ENCODE assay signal across 24 cellular contexts in the genomic region with DNA sequence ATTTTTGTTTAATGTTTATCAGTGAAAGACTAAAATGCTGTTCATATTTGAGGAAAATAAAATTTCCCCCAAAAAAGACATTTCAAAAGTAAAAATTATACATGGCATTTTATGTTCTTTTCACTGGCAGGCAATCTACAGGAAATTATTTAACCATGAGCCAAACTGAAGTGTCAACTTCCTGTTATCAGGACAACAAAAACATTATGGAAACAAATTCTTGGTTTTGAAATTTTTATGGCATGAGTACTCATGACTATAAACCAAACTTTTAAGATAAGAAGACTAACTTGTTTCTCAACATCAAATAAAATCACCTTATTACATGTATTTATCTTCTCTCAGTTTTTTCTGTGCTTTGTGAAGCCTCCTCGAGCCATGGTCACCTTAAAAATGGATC.
DNase-seq lines count a peak whose midpoint lies in the region; ATAC-seq, FAIRE-seq and TF ChIP-seq lines count a peak whose summit lies in the region.
"Had no signal": no experiment of that assay in that cellular context is flagged by ENCODE, and none has a peak within 500 bp of the region (broad histone marks: within the 10 kb centered on the region; RNA-seq: fewer than 3 reads in every experiment).

No MANE protein-coding gene starts in this region.

- H3K4me2 ChIP-seq in skeletal muscle satellite cell (ENCODE audit: low read length) = peak overlapping the region; percentile 13
- H3K4me2 ChIP-seq: GM23338 had no signal

- no peak overlapping the region for H3K27ac Mint-ChIP-seq in HFFc6
- no peak overlapping the region for H3K27ac Mint-ChIP-seq in T-helper 2 cell treated with Interferon-gamma antibody and Interleukin-4, amounts not matched to agents 5 μg/mL and 100 μg/mL, for 36 hours
- H3K27ac Mint-ChIP-seq: activated CD8-positive, alpha-beta T cell treated with anti-CD3 and anti-CD28 coated beads for 36 hours; activated naive CD4-positive, alpha-beta T cell treated with anti-CD3 and anti-CD28 coated beads, Interleukin-2, amount 50 U/mL, for 72 hours; GM23338; T-helper 1 cell treated with Interleukin-12 subunit alpha and Interleukin-12 subunit beta and Interleukin-4 antibody, amounts not matched to agents 30 μg/mL and 1 μg/mL, for 36 hours had no signal

- TF ChIP-seq POLR2A in uterus (IDR thresholded peaks at IDR 0.05) = no peak

- TF ChIP-seq CTCF in HFFc6 (IDR thresholded peaks at IDR 0.05) = no peak
- TF ChIP-seq CTCF in fibroblast of mammary gland (conservative IDR thresholded peaks at IDR 0.05; ENCODE audit: control insufficient read depth, insufficient read depth, low read depth, low read length) = no peak
- TF ChIP-seq CTCF in uterus (IDR thresholded peaks at IDR 0.05) = no peak

- H3K9ac ChIP-seq in skeletal muscle satellite cell (ENCODE audit: low read depth, low read length) = no peak overlapping the region

- H3K9me3 ChIP-seq in skeletal muscle satellite cell (replicated peaks; ENCODE audit: low read length) = no peaks in the 10 kb centered on the region
- no peaks in the 10 kb centered on the region for H3K9me3 ChIP-seq in small intestine (ENCODE audit: control insufficient read depth, low read depth)
- peaks cover 0 to 6% of the 10 kb centered on the region in 2 donors for H3K9me3 ChIP-seq in uterus
- H3K9me3 ChIP-seq: thyroid gland had no signal

- peaks cover 33% of the 10 kb centered on the region for H3K4me1 ChIP-seq in skeletal muscle satellite cell (ENCODE audit: control insufficient read depth, insufficient read depth, low read length)
- no peaks in the 10 kb centered on the region for H3K4me1 ChIP-seq in small intestine (ENCODE audit: control insufficient read depth in 2 of 2, insufficient read depth in 1 of 2, low read depth in 1 of 2, low read length in 1 of 2)
- H3K4me1 ChIP-seq in uterus = no peaks in the 10 kb centered on the region
- H3K4me1 ChIP-seq: thyroid gland had no signal

- no peak overlapping the region for H3K4me3 Mint-ChIP-seq in HFFc6
- no peak overlapping the region for H3K4me3 Mint-ChIP-seq in T-helper 2 cell treated with Interferon-gamma antibody and Interleukin-4, amounts not matched to agents 5 μg/mL and 100 μg/mL, for 36 hours
- H3K4me3 Mint-ChIP-seq: activated CD8-positive, alpha-beta T cell treated with anti-CD3 and anti-CD28 coated beads for 36 hours; activated T-cell treated with anti-CD3 and anti-CD28 coated beads, Interleukin-2, amount 50 U/mL, for 4 hours; GM23338; T-helper 1 cell treated with Interleukin-12 subunit alpha and Interleukin-12 subunit beta and Interleukin-4 antibody, amounts not matched to agents 30 μg/mL and 1 μg/mL, for 36 hours had no signal

- H3K36me3 Mint-ChIP-seq in HFFc6 (ENCODE audit: low read depth) = peaks cover 28% of the 10 kb centered on the region
- no peaks in the 10 kb centered on the region for H3K36me3 Mint-ChIP-seq in T-helper 2 cell treated with Interferon-gamma antibody and Interleukin-4, amounts not matched to agents 5 μg/mL and 100 μg/mL, for 36 hours (ENCODE audit: low read depth)

- peaks cover 14% of the 10 kb centered on the region for H3K9me3 Mint-ChIP-seq in HFFc6
- H3K9me3 Mint-ChIP-seq in T-helper 2 cell treated with Interferon-gamma antibody and Interleukin-4, amounts not matched to agents 5 μg/mL and 100 μg/mL, for 36 hours = no peaks in the 10 kb centered on the region

- FAIRE-seq in small intestine (lab: Jason Lieb, UNC) = no peak
- FAIRE-seq: K562 had no signal

- H3K4me3 ChIP-seq in fibroblast of mammary gland (ENCODE audit: control insufficient read depth, low read depth, low read length) (no peak overlapping the region), skeletal muscle satellite cell (ENCODE audit: low read length) (no peak overlapping the region), small intestine (ENCODE audit: low read depth in 1 of 2, low read length in 2 of 2) (no peak overlapping the region), uterus (no peak overlapping the region)
- H3K4me3 ChIP-seq: GM23338, K562, thyroid gland had no signal

- peaks cover 2% of the 10 kb centered on the region; the same call in 1 of the 2 replicates for H3K27me3 Mint-ChIP-seq in HFFc6 (ENCODE audit: insufficient read depth)
- no peaks in the 10 kb centered on the region for H3K27me3 Mint-ChIP-seq in T-helper 2 cell treated with Interferon-gamma antibody and Interleukin-4, amounts not matched to agents 5 μg/mL and 100 μg/mL, for 36 hours (ENCODE audit: low read depth)
- H3K27me3 Mint-ChIP-seq: activated CD8-positive, alpha-beta T cell treated with anti-CD3 and anti-CD28 coated beads for 36 hours had no signal

- H3K27ac ChIP-seq in small intestine (ENCODE audit: low read depth in 1 of 2, low read length in 1 of 2) (no peak overlapping the region), uterus (peak overlapping the region in 1 of 2 donors; percentile 14)
- H3K27ac ChIP-seq: C4-2B, thyroid gland had no signal

- H3K36me3 ChIP-seq in skeletal muscle satellite cell (ENCODE audit: insufficient read depth, low read length) (no peaks in the 10 kb centered on the region), small intestine (ENCODE audit: control insufficient read depth in 2 of 2, insufficient read depth in 2 of 2, low read length in 2 of 2) (no peaks in the 10 kb centered on the region), uterus (no peaks in the 10 kb centered on the region)
- H3K36me3 ChIP-seq: thyroid gland had no signal

- intact Hi-C loops in uterus (cut with DNase I; ENCODE audit: low total_unique reads) = no loop called here

- DNase-seq in HFFc6 (peak; percentile 56), amniotic epithelial cell (ENCODE audit: low read depth) (peak; percentile 93), fibroblast of mammary gland (ENCODE audit: low read depth) (peak; percentile 21), small intestine (no peak), uterus (no peak)
- DNase-seq in T-helper 2 cell treated with Interferon-gamma antibody and Interleukin-4, amounts not matched to agents 5 μg/mL and 100 μg/mL, for 36 hours (ENCODE audit: low spot score) = no peak
- DNase-seq: activated CD8-positive, alpha-beta T cell treated with anti-CD3 and anti-CD28 coated beads for 36 hours; activated T-cell treated with anti-CD3 and anti-CD28 coated beads, Interleukin-2, amount 50 U/mL, for 4 hours; DMS 273 treated with DMSO at 0.1 percent for 48 hours; effector memory CD4-positive, alpha-beta T cell; left colon; midbrain; NCI-H1048; NCI-H524 treated with DMSO at 0.1 percent for 48 hours; SHP77; stimulated activated naive CD4-positive, alpha-beta T cell; thyroid gland had no signal

- 10 to 50% (median 27%) methylated on average over 1 of the region's 1 CpG for WGBS in small intestine, 3 donors

- H3K4me1 Mint-ChIP-seq in HFFc6 (ENCODE audit: low read depth) = peaks cover 55% of the 10 kb centered on the region
- no peaks in the 10 kb centered on the region for H3K4me1 Mint-ChIP-seq in T-helper 2 cell treated with Interferon-gamma antibody and Interleukin-4, amounts not matched to agents 5 μg/mL and 100 μg/mL, for 36 hours (ENCODE audit: low read depth)
- H3K4me1 Mint-ChIP-seq: GM23338 had no signal

- ATAC-seq in HG02852 (IDR thresholded peaks at IDR 0.05; ENCODE audit: unreplicated experiment) = no peak
- ATAC-seq: activated CD8-positive, alpha-beta T cell treated with anti-CD3 and anti-CD28 coated beads for 36 hours; activated naive CD4-positive, alpha-beta T cell treated with anti-CD3 and anti-CD28 coated beads, Interleukin-2, amount 50 U/mL, for 72 hours; activated T-cell treated with anti-CD3 and anti-CD28 coated beads, Interleukin-2, amount 50 U/mL, for 4 hours; GM23338; K562; left colon had no signal

- H3K27me3 ChIP-seq in skeletal muscle satellite cell (ENCODE audit: control insufficient read depth, insufficient read depth, low read length) (no peaks in the 10 kb centered on the region), small intestine (ENCODE audit: control insufficient read depth in 2 of 2, insufficient read depth in 2 of 2, low read length in 2 of 2) (no peaks in the 10 kb centered on the region), uterus (no peaks in the 10 kb centered on the region)
- H3K27me3 ChIP-seq: thyroid gland had no signal

Comparison
In these comparisons a context has a peak if more than half of its experiments do, and no peak if none do; other contexts are left out.
1. DNase-seq: peak in HFFc6 (single experiment), amniotic epithelial cell (single experiment) and fibroblast of mammary gland (single experiment); none in T-helper 2 cell treated with Interferon-gamma antibody and Interleukin-4, amounts not matched to agents 5 μg/mL and 100 μg/mL, for 36 hours (single experiment), small intestine (single experiment) and uterus (0 of 2).